ENCODE assay signal across 12 cellular contexts in genomic region chr3:32894977-32895376, GRCh38. TPM values are rescaled to one million over a fixed set of nuclear protein-coding genes. Genes with fewer than 3 reads are reported as not detected.
"Had no signal": no experiment of that assay in that cellular context is flagged by ENCODE, and none has a peak within 500 bp of the region (broad histone marks: within the 10 kb centered on the region; RNA-seq: fewer than 3 reads in every experiment).

No MANE protein-coding gene starts in this region.

- H2AFZ ChIP-seq: GM23248 had no signal

- H3K4me3 ChIP-seq: GM23248, HAP-1 had no signal

- H3K9me3 ChIP-seq: HAP-1 had no signal

- H3K36me3 Mint-ChIP-seq: IgD-negative memory B cell had no signal

- H3K4me1 Mint-ChIP-seq: IgD-negative memory B cell had no signal

- H3K9ac ChIP-seq: GM23248, KMS-11 had no signal

- ATAC-seq: HCT116 had no signal

- H3K4me2 ChIP-seq: KMS-11 had no signal

- H3K9me3 Mint-ChIP-seq: HFFc6 had no signal

- H3K4me1 ChIP-seq: HAP-1 had no signal

- FAIRE-seq: H54 had no signal

- DNase-seq: GM23248, GOT3, HFFc6, Karpas-422, KBM-7 had no signal

- H3K27ac Mint-ChIP-seq: HFFc6, IgD-negative memory B cell had no signal

- H3K27ac ChIP-seq: GM23248, HL-60, KMS-11 had no signal

- H3K4me3 Mint-ChIP-seq: HFFc6, IgD-negative memory B cell had no signal

RNA-seq across cellular contexts. Expression of gene CCR4, which starts 56.5 kb away (rescaled TPM):
- total RNA-seq: GM23248, HFFc6, HT1080 had no signal
- polyA plus RNA-seq: GM23248, IgD-negative memory B cell had no signal
